In genomic region chr12:25131270-25131669, GRCh38 we compare ENCODE assay signal across 1 cellular context.
A peak's percentile ranks its signal among the peaks of the same experiment; 100 is the strongest.
TF ChIP-seq lines count a peak whose summit lies in the region.

No MANE protein-coding gene starts in this region.

TF ChIP-seq in HepG2, 621 proteins besides CTCF, POLR2A, EP300 and RAD21 (continued from another document):
- TF ChIP-seq KIAA2018 (CRISPR knock-in tag; IDR thresholded peaks at IDR 0.05; ENCODE audit: borderline replicate concordance) (no peak), FOXA3 (CRISPR knock-in tag; IDR thresholded peaks at IDR 0.05) (peak; percentile 37; the same call in 1 of the 2 replicates), CEBPG (CRISPR knock-in tag; IDR thresholded peaks at IDR 0.05) (peak; percentile 64), HDAC6 (IDR thresholded peaks at IDR 0.05; ENCODE audit: low read depth, low read length) (no peak), CEBPB (IDR thresholded peaks at IDR 0.05; ENCODE audit: borderline replicate concordance, low read depth, low read length) (peak; percentile 68; the same call in 1 of the 2 replicates), ESRRA (CRISPR knock-in tag; IDR thresholded peaks at IDR 0.05; ENCODE audit: low read depth) (no peak)
